11 cellular contexts compared by ENCODE assay signal in the genomic region with DNA sequence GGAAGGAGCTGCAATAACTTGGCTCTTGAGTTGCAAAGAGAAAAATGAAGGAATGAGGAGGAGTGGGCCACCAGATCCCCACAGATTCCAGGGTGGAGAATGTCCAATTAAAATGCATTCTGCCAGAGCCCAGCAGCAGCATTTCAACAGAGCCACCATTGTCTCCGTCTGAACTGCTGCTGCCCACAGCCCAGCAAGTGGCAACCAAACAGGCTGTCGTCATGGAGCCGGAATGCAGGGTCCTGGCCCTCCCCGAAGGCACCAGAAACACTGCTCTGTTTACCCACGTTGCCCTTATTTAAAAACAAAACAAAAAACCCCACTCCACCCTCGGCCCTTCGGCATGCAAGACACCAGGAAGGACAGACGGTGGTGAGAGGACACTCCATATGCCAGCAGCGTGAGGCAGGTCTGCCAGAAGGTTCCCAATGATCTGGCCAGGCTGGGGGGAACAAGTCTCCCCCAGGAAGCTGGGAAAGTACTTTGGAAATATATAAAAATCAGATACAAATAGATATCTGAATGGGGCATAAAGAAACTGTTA. TPM values are rescaled to one million over a fixed set of nuclear protein-coding genes. Genes with fewer than 3 reads are reported as not detected.
DNase-seq lines count a peak whose midpoint lies in the region; TF ChIP-seq lines count a peak whose summit lies in the region.
"Had no signal": no experiment of that assay in that cellular context is flagged by ENCODE, and none has a peak within 500 bp of the region (broad histone marks: within the 10 kb centered on the region; RNA-seq: fewer than 3 reads in every experiment).

No MANE protein-coding gene starts in this region.

- TF ChIP-seq EP300 in transverse colon (IDR thresholded peaks at IDR 0.05; ENCODE audit: low read depth): no peak

- H3K36me3 ChIP-seq in A673 (ENCODE audit: insufficient read depth, low read length, poor library complexity, severe bottlenecking): no peaks in the 10 kb centered on the region
- no peaks in the 10 kb centered on the region for H3K36me3 ChIP-seq in transverse colon

- H3K4me3 Mint-ChIP-seq in glutamatergic neuron (ENCODE audit: unreplicated experiment) (no peak overlapping the region), endothelial cell (ENCODE audit: unreplicated experiment) (no peak overlapping the region)
- H3K4me3 Mint-ChIP-seq: CD4-positive, CD25-positive, alpha-beta regulatory T cell; stimulated activated naive CD8-positive, alpha-beta T cell treated with anti-CD3 and anti-CD28 coated beads, Interleukin-15, Interleukin-2, amounts not matched to agents 100 ng/mL and 50 ng/mL, for 24 hours had no signal

- H3K4me1 Mint-ChIP-seq in glutamatergic neuron (ENCODE audit: low read depth, unreplicated experiment): peaks cover 5% of the 10 kb centered on the region
- peaks cover 25% of the 10 kb centered on the region for H3K4me1 Mint-ChIP-seq in endothelial cell (ENCODE audit: unreplicated experiment)

- H3K9me3 Mint-ChIP-seq in glutamatergic neuron (ENCODE audit: unreplicated experiment) (no peaks in the 10 kb centered on the region), endothelial cell (ENCODE audit: unreplicated experiment) (no peaks in the 10 kb centered on the region)
- H3K9me3 Mint-ChIP-seq: CD4-positive, CD25-positive, alpha-beta regulatory T cell; stimulated activated naive CD8-positive, alpha-beta T cell treated with anti-CD3 and anti-CD28 coated beads, Interleukin-15, Interleukin-2, amounts not matched to agents 100 ng/mL and 50 ng/mL, for 24 hours had no signal

- WGBS in transverse colon (ENCODE audit: low coverage in 1 of 2), 2 donors: 77% methylated on average over 9 of the region's 9 CpGs; no CpG with 5 or more reads in 1 of the 2 donors

- no TSS peak for BruUV-seq in A673 (replicated peaks; lab: Mats Ljungman, UMichigan)

- CTCF ChIA-PET in A673 (lab: Charles Lee): interaction anchor here (0.6 kb wide), 1 partner anchor 161 kb away, joined by 3 read pairs; no protein-coding TSS in a partner anchor

- POLR2A ChIA-PET in A673 (lab: Charles Lee; ENCODE audit: low non-redundant PET): no interaction called here

- peaks cover 2% of the 10 kb centered on the region for H3K27me3 Mint-ChIP-seq in glutamatergic neuron (ENCODE audit: unreplicated experiment)
- H3K27me3 Mint-ChIP-seq in endothelial cell (ENCODE audit: unreplicated experiment): peaks cover 10% of the 10 kb centered on the region
- H3K27me3 Mint-ChIP-seq: stimulated activated naive CD8-positive, alpha-beta T cell treated with anti-CD3 and anti-CD28 coated beads, Interleukin-15, Interleukin-2, amounts not matched to agents 100 ng/mL and 50 ng/mL, for 24 hours had no signal

- in situ Hi-C loops in GM13977 (cut with MboI; ENCODE audit: low pct_unique_long_range_greater_than_20kb, low sequenced_read_pairs, unreplicated experiment) (no loop called here), transverse colon (cut with MboI; ENCODE audit: low pct_ligation_motif_present in 1 of 4, low pct_unique_long_range_greater_than_20kb in 1 of 4, low sequenced_read_pairs in 3 of 4) (no loop called here)

- no peaks in the 10 kb centered on the region for H3K4me1 ChIP-seq in A673 (ENCODE audit: insufficient read depth, low read length, poor library complexity, severe bottlenecking)
- peaks cover 0 to 46% (median 23%) of the 10 kb centered on the region in 4 donors for H3K4me1 ChIP-seq in transverse colon

- intact Hi-C loops in A673 (cut with micrococcal nuclease; ENCODE audit: unreplicated experiment) (no loop called here), transverse colon (cut with DNase I; ENCODE audit: low total_unique reads) (no loop called here)

- TF ChIP-seq POLR2A in transverse colon (IDR thresholded peaks at IDR 0.05): no peak

- no peaks in the 10 kb centered on the region for H3K9me3 ChIP-seq in A673 (ENCODE audit: low read depth, low read length, poor library complexity, severe bottlenecking)
- H3K9me3 ChIP-seq in transverse colon: no peaks in the 10 kb centered on the region

- TF ChIP-seq CTCF in A673 (conservative IDR thresholded peaks at IDR 0.05; ENCODE audit: low read depth, low read length) (no peak), GM13977 (IDR thresholded peaks at IDR 0.05; ENCODE audit: extremely low read depth, insufficient read depth, missing control alignments) (no peak), glutamatergic neuron (IDR thresholded peaks at IDR 0.05; ENCODE audit: partially characterized antibody, unreplicated experiment) (no peak), endothelial cell (IDR thresholded peaks at IDR 0.05; ENCODE audit: unreplicated experiment) (no peak), transverse colon (IDR thresholded peaks at IDR 0.05) (no peak)

- H3K36me3 Mint-ChIP-seq in glutamatergic neuron (ENCODE audit: unreplicated experiment) (no peaks in the 10 kb centered on the region), endothelial cell (ENCODE audit: low read depth, unreplicated experiment) (peaks cover 4% of the 10 kb centered on the region)
- H3K36me3 Mint-ChIP-seq: CD4-positive, CD25-positive, alpha-beta regulatory T cell had no signal

- H3K4me3 ChIP-seq in A673 (ENCODE audit: low read depth, low read length, poor library complexity, severe bottlenecking): no peak overlapping the region
- no peak overlapping the region for H3K4me3 ChIP-seq in transverse colon

- peak; percentile 4 for DNase-seq in A673 (ENCODE audit: low spot score)
- peak; percentile 69 for DNase-seq in NCI-H2029 (lab: John Stamatoyannopoulos, UW)
- no peak for DNase-seq in epithelial cell of prostate (ENCODE audit: low read depth, low spot score)
- peak; percentile 87 for DNase-seq in midbrain (lab: John Stamatoyannopoulos, UW)
- no peak for DNase-seq in GM13977 (ENCODE audit: low spot score)
- DNase-seq in glutamatergic neuron: no peak
- DNase-seq in endothelial cell (ENCODE audit: low spot score): no peak
- no peak for DNase-seq in transverse colon
- DNase-seq: CD4-positive, CD25-positive, alpha-beta regulatory T cell; NCI-H1694 had no signal

- H3K27ac Mint-ChIP-seq in glutamatergic neuron (ENCODE audit: unreplicated experiment) (no peak overlapping the region), endothelial cell (ENCODE audit: unreplicated experiment) (no peak overlapping the region)
- H3K27ac Mint-ChIP-seq: stimulated activated naive CD8-positive, alpha-beta T cell treated with anti-CD3 and anti-CD28 coated beads, Interleukin-15, Interleukin-2, amounts not matched to agents 100 ng/mL and 50 ng/mL, for 24 hours had no signal

- no peaks in the 10 kb centered on the region for H3K27me3 ChIP-seq in A673 (replicated peaks; ENCODE audit: insufficient read depth, low read depth, low read length, poor library complexity)
- no peaks in the 10 kb centered on the region for H3K27me3 ChIP-seq in transverse colon

- H3K27ac ChIP-seq in A673 (ENCODE audit: low read depth, low read length, poor library complexity, severe bottlenecking) (no peak overlapping the region), epithelial cell of prostate (peak overlapping the region; percentile 24), transverse colon (no peak overlapping the region)

RNA-seq across cellular contexts. Expression of a gene that starts 32.5 kb away (rescaled TPM):
- total RNA-seq in A673 (2021) (1.7 and 5.4 TPM in 2 replicates), glutamatergic neuron (ENCODE audit: unreplicated experiment) (5.7 TPM), endothelial cell (ENCODE audit: unreplicated experiment) (8.2 TPM), transverse colon (100 to 1,000 TPM; 109 to 243 (median 114) TPM)

Comparison
In these comparisons a context has a peak if more than half of its experiments do, and no peak if none do; other contexts are left out.
1. DNase-seq: peak in A673 (single experiment), NCI-H2029 (single experiment) and midbrain (single experiment); none in epithelial cell of prostate (single experiment), GM13977 (single experiment), glutamatergic neuron (single experiment), endothelial cell (single experiment) and transverse colon (single experiment).
2. RNA of a gene that starts 32.5 kb away (total RNA-seq): 109 to 243 TPM in transverse colon; 8.2 TPM in endothelial cell (single experiment), 5.7 TPM in glutamatergic neuron (single experiment) and 1.7 to 5.4 TPM in A673; every median in the first group is over 10 times any median in the second.